ENCODE assay signal across 14 cellular contexts in the genomic region with DNA sequence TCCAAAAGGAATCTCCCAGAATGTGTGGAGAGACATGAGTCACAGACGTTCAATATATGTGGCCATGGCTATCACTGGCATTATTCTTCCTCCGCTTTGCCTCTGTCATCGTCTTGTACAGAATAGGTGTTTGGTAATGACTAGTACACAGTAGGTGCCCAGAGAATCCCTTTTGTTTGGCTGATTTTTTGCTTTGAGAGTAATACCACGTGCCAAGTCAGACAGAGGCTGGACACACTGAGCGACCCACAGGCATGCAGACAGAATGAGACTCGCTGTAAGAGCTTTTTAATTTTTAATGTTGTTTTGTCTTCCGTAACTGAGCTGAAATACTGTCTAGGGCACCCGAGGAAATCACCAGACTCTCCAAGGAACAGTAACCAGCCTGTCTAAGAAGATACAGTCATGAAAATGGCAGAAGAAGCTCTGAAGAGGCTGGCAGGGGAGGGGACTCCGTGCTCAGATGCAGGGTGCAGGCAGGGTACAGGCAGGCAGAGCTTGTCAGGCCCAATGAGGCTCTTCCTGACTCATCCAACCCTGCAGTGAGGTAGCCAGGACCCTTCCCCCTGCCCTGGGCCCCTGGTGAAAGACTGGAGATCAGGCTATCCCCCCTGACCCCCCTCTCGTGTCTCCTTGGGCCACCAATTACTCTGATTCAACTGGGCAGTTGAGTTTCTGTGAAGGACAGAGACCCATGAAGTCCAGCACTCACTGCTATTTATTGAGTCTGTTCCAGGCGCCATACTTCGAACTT.
"Had no signal": no experiment of that assay in that cellular context is flagged by ENCODE, and none has a peak within 500 bp of the region (broad histone marks: within the 10 kb centered on the region; RNA-seq: fewer than 3 reads in every experiment).

No MANE protein-coding gene starts in this region.

- H3K36me3 ChIP-seq: pancreas, right atrium auricular region, vagina, WERI-Rb-1 had no signal

- H3K27ac ChIP-seq: pancreas, right atrium auricular region, vagina, WERI-Rb-1 had no signal

- H3K4me3 Mint-ChIP-seq: activated CD4-positive, alpha-beta memory T cell treated with anti-CD3 and anti-CD28 coated beads, Interleukin-2, amount 10 ng/mL, durations not matched to agents 7 days and 5 days; activated CD4-positive, alpha-beta T cell treated with anti-CD3 and anti-CD28 coated beads for 36 hours; immature natural killer cell had no signal

- H3K36me3 Mint-ChIP-seq: immature natural killer cell had no signal

- ATAC-seq: activated CD4-positive, alpha-beta T cell treated with anti-CD3 and anti-CD28 coated beads for 36 hours; esophagus mucosa; left colon; pancreas had no signal

- H3K4me3 ChIP-seq: pancreas, right atrium auricular region, vagina had no signal

- H3K4me1 Mint-ChIP-seq: activated CD4-positive, alpha-beta memory T cell treated with anti-CD3 and anti-CD28 coated beads, Interleukin-2, amount 10 ng/mL, durations not matched to agents 7 days and 5 days; activated CD4-positive, alpha-beta T cell treated with anti-CD3 and anti-CD28 coated beads for 36 hours; immature natural killer cell had no signal

- H3K4me1 ChIP-seq: pancreas had no signal

- H3K27ac Mint-ChIP-seq: activated CD4-positive, alpha-beta memory T cell treated with anti-CD3 and anti-CD28 coated beads, Interleukin-2, amount 10 ng/mL, durations not matched to agents 7 days and 5 days; activated CD4-positive, alpha-beta T cell treated with anti-CD3 and anti-CD28 coated beads for 36 hours; immature natural killer cell had no signal

- H3K9me3 Mint-ChIP-seq: activated CD4-positive, alpha-beta memory T cell treated with anti-CD3 and anti-CD28 coated beads, Interleukin-2, amount 10 ng/mL, durations not matched to agents 7 days and 5 days; immature natural killer cell had no signal

- DNase-seq: activated CD4-positive, alpha-beta memory T cell treated with anti-CD3 and anti-CD28 coated beads, Interleukin-2, amount 10 ng/mL, durations not matched to agents 7 days and 5 days; activated CD4-positive, alpha-beta T cell treated with anti-CD3 and anti-CD28 coated beads for 36 hours; activated naive CD4-positive, alpha-beta T cell treated with Interleukin-2 at 50 U/mL for 16 hours; central memory CD4-positive, alpha-beta T cell; cortex of kidney; immature natural killer cell; left colon; pancreas; small intestine; T-helper 1 cell; WERI-Rb-1 had no signal

- H3K9me3 ChIP-seq: pancreas, right atrium auricular region, vagina had no signal

- H3K27me3 ChIP-seq: pancreas, right atrium auricular region, vagina had no signal

- H3K27me3 Mint-ChIP-seq: activated CD4-positive, alpha-beta T cell treated with anti-CD3 and anti-CD28 coated beads for 36 hours had no signal
